Comparison of ENCODE assay signal across 17 cellular contexts in genomic region chr9:126515873-126516505, GRCh38.
DNase-seq lines count a peak whose midpoint lies in the region; ATAC-seq and TF ChIP-seq lines count a peak whose summit lies in the region.
"Had no signal": no experiment of that assay in that cellular context is flagged by ENCODE, and none has a peak within 500 bp of the region (broad histone marks: within the 10 kb centered on the region; RNA-seq: fewer than 3 reads in every experiment).

No MANE protein-coding gene starts in this region.

- peaks cover 98% of the 10 kb centered on the region for H3K79me2 ChIP-seq in Loucy (ENCODE audit: insufficient read depth, low read length)
- peaks cover 3% of the 10 kb centered on the region for H3K79me2 ChIP-seq in trophoblast cell (ENCODE audit: control insufficient read depth, insufficient read depth, low read length, poor library complexity)

- H3K9me3 Mint-ChIP-seq in activated CD8-positive, alpha-beta T cell treated with anti-CD3 and anti-CD28 coated beads, Interleukin-2, amount 10 ng/mL, durations not matched to agents 7 days and 5 days (ENCODE audit: insufficient read depth) = no peaks in the 10 kb centered on the region
- no peaks in the 10 kb centered on the region for H3K9me3 Mint-ChIP-seq in activated CD8-positive, alpha-beta T cell treated with anti-CD3 and anti-CD28 coated beads for 36 hours
- H3K9me3 Mint-ChIP-seq: nephron had no signal

- peaks cover 60% of the 10 kb centered on the region for H3K27me3 Mint-ChIP-seq in activated CD8-positive, alpha-beta T cell treated with anti-CD3 and anti-CD28 coated beads, Interleukin-2, amount 10 ng/mL, durations not matched to agents 7 days and 5 days (ENCODE audit: low read depth)
- peaks cover 57% of the 10 kb centered on the region for H3K27me3 Mint-ChIP-seq in activated CD8-positive, alpha-beta T cell treated with anti-CD3 and anti-CD28 coated beads for 36 hours

- H2AFZ ChIP-seq in Loucy (ENCODE audit: low read length) = no peak overlapping the region
- no peak overlapping the region for H2AFZ ChIP-seq in trophoblast cell (ENCODE audit: insufficient read depth, low read length, poor library complexity)

- H4K20me1 ChIP-seq in Loucy (ENCODE audit: insufficient read depth, low read length, poor library complexity, severe bottlenecking) = peaks cover 19% of the 10 kb centered on the region

- H3K4me1 ChIP-seq in Loucy (ENCODE audit: insufficient read depth, low read length, poor library complexity, severe bottlenecking) = peaks cover 33% of the 10 kb centered on the region
- H3K4me1 ChIP-seq in esophagus muscularis mucosa = peaks cover 24 to 52% (median 40%) of the 10 kb centered on the region in 4 donors
- peaks cover 24 to 30% of the 10 kb centered on the region in 2 experiments for H3K4me1 ChIP-seq in trophoblast cell (ENCODE audit: control insufficient read depth in 1 of 2, insufficient read depth in 2 of 2, low read length in 2 of 2)

- no peaks in the 10 kb centered on the region for H3K27me3 ChIP-seq in Loucy (ENCODE audit: insufficient read depth, low read length, poor library complexity, severe bottlenecking)
- peaks cover 3 to 85% (median 48%) of the 10 kb centered on the region in 4 donors for H3K27me3 ChIP-seq in esophagus muscularis mucosa
- H3K27me3 ChIP-seq in trophoblast cell (ENCODE audit: insufficient read depth, low read length) = no peaks in the 10 kb centered on the region

- peak overlapping the region; percentile 19 for H2AK5ac ChIP-seq in trophoblast cell (ENCODE audit: low read length)

- H3K18ac ChIP-seq in trophoblast cell (ENCODE audit: low read length) = peak overlapping the region; percentile 38

- H3K9me3 ChIP-seq in Loucy (ENCODE audit: insufficient read depth, low read depth, low read length) = no peaks in the 10 kb centered on the region
- H3K9me3 ChIP-seq in esophagus muscularis mucosa = no peaks in the 10 kb centered on the region
- H3K9me3 ChIP-seq in trophoblast cell (ENCODE audit: insufficient read depth, low read depth, low read length) = no peaks in the 10 kb centered on the region
- H3K9me3 ChIP-seq: gastrocnemius medialis, lower lobe of right lung, Peyer's patch had no signal

- H3K4me1 Mint-ChIP-seq in activated CD8-positive, alpha-beta T cell treated with anti-CD3 and anti-CD28 coated beads, Interleukin-2, amount 10 ng/mL, durations not matched to agents 7 days and 5 days (ENCODE audit: low read depth) = peaks cover 31% of the 10 kb centered on the region
- peaks cover 33% of the 10 kb centered on the region for H3K4me1 Mint-ChIP-seq in activated CD8-positive, alpha-beta T cell treated with anti-CD3 and anti-CD28 coated beads for 36 hours (ENCODE audit: low read depth)

- no peak overlapping the region for H4K12ac ChIP-seq in trophoblast cell (ENCODE audit: low read depth, low read length)

- TF ChIP-seq POLR2A in esophagus muscularis mucosa (IDR thresholded peaks at IDR 0.05; ENCODE audit: low read depth) = no peak

- peak overlapping the region; percentile 81 for H2BK12ac ChIP-seq in trophoblast cell (ENCODE audit: low read length)

- intact Hi-C loops in activated CD8-positive, alpha-beta T cell treated with anti-CD3 and anti-CD28 coated beads for 36 hours (cut with micrococcal nuclease) = loop anchor here (5.0 kb wide), 1 partner anchor 41 kb away; no protein-coding TSS in a partner anchor
- intact Hi-C loops in esophagus muscularis mucosa (cut with DNase I) = loop anchor here (5.0 kb wide), 1 partner anchor 41 kb away; no protein-coding TSS in a partner anchor

- peaks cover 4% of the 10 kb centered on the region; the same call in 1 of the 2 replicates for H3F3A ChIP-seq in Loucy (ENCODE audit: low read depth)

- 82% methylated on average over 4 of the region's 14 CpGs for WGBS in esophagus muscularis mucosa
- no CpG with 5 or more reads among the region's 14 CpGs for WGBS in trophoblast cell (ENCODE audit: extremely low coverage, insufficient coverage, insufficient read length)

- H3K27ac ChIP-seq in esophagus muscularis mucosa (replicated peaks in 1 of 4) (peak overlapping the region; percentile 59 to 77 (median 73)), trophoblast cell (ENCODE audit: low read depth, low read length) (peak overlapping the region; percentile 47)
- H3K27ac ChIP-seq: C4-2B, gastrocnemius medialis had no signal

- H3K27ac Mint-ChIP-seq in activated CD8-positive, alpha-beta T cell treated with anti-CD3 and anti-CD28 coated beads, Interleukin-2, amount 10 ng/mL, durations not matched to agents 7 days and 5 days = no peak overlapping the region
- no peak overlapping the region for H3K27ac Mint-ChIP-seq in activated CD8-positive, alpha-beta T cell treated with anti-CD3 and anti-CD28 coated beads for 36 hours

- peak overlapping the region; percentile 74 for H3K4me3 Mint-ChIP-seq in activated CD8-positive, alpha-beta T cell treated with anti-CD3 and anti-CD28 coated beads, Interleukin-2, amount 10 ng/mL, durations not matched to agents 7 days and 5 days
- H3K4me3 Mint-ChIP-seq in activated CD8-positive, alpha-beta T cell treated with anti-CD3 and anti-CD28 coated beads for 36 hours = no peak overlapping the region

- H3K9ac ChIP-seq in Loucy (ENCODE audit: low read depth, low read length, poor library complexity, severe bottlenecking) (peak overlapping the region; percentile 66), trophoblast cell (ENCODE audit: low read length) (no peak overlapping the region)

- no peaks in the 10 kb centered on the region for H3K9me2 ChIP-seq in Loucy (replicated peaks; ENCODE audit: low read depth, low read length)

- no peaks in the 10 kb centered on the region for H3K36me3 Mint-ChIP-seq in activated CD8-positive, alpha-beta T cell treated with anti-CD3 and anti-CD28 coated beads, Interleukin-2, amount 10 ng/mL, durations not matched to agents 7 days and 5 days (ENCODE audit: low read depth)
- H3K36me3 Mint-ChIP-seq in activated CD8-positive, alpha-beta T cell treated with anti-CD3 and anti-CD28 coated beads for 36 hours (ENCODE audit: low read depth) = no peaks in the 10 kb centered on the region

- CTCF ChIA-PET in activated CD8-positive, alpha-beta T cell treated with anti-CD3 and anti-CD28 coated beads, Interleukin-2, amount 10 ng/mL, durations not matched to agents 7 days and 5 days (lab: Charles Lee) = interaction anchor here (0.9 to 12.2 kb wide), 3 partner anchors 16 to 42 kb away, joined by 3 to 97 read pairs (median 42); no protein-coding TSS in a partner anchor
- CTCF ChIA-PET in activated CD8-positive, alpha-beta T cell treated with anti-CD3 and anti-CD28 coated beads for 36 hours (lab: Charles Lee) = interaction anchor here (0.7 to 12.6 kb wide), 6 partner anchors 9 to 41 kb away, joined by 3 to 99 read pairs (median 6); no protein-coding TSS in a partner anchor

- peaks cover 29% of the 10 kb centered on the region for H3K79me1 ChIP-seq in trophoblast cell (ENCODE audit: low read length)

- no peak overlapping the region for H3K23ac ChIP-seq in trophoblast cell (ENCODE audit: low read length)

- no peak for ATAC-seq in activated CD8-positive, alpha-beta T cell treated with anti-CD3 and anti-CD28 coated beads, Interleukin-2, amount 10 ng/mL, durations not matched to agents 7 days and 5 days
- no peak for ATAC-seq in activated CD8-positive, alpha-beta T cell treated with anti-CD3 and anti-CD28 coated beads for 36 hours
- no peak for ATAC-seq in HG03469 (IDR thresholded peaks at IDR 0.05; ENCODE audit: unreplicated experiment)

- DNase-seq in activated CD8-positive, alpha-beta T cell treated with anti-CD3 and anti-CD28 coated beads, Interleukin-2, amount 10 ng/mL, durations not matched to agents 7 days and 5 days = no peak
- DNase-seq in activated CD8-positive, alpha-beta T cell treated with anti-CD3 and anti-CD28 coated beads for 36 hours = no peak
- DNase-seq in esophagus muscularis mucosa (ENCODE audit: extremely low spot score) (no peak), trophoblast cell (no peak), NCI-H1930 (lab: John Stamatoyannopoulos, UW) (no peak), putamen (ENCODE audit: low spot score) (no peak)
- DNase-seq: activated effector memory CD4-positive, alpha-beta T cell treated with anti-CD3 and anti-CD28 coated beads, Interleukin-2, amount 50 U/mL, for 16 hours; DMS79 treated with DMSO at 0.1 percent for 48 hours; gastrocnemius medialis; lower lobe of right lung; NCI-H1436; NCI-H2171 treated with DMSO at 0.1 percent for 48 hours had no signal

- H3K4me2 ChIP-seq in Loucy (ENCODE audit: low read depth, low read length, poor library complexity, severe bottlenecking) (no peak overlapping the region), trophoblast cell (ENCODE audit: low read length) (no peak overlapping the region)

- H4K8ac ChIP-seq in trophoblast cell (ENCODE audit: low read depth, low read length) = peak overlapping the region; percentile 55

- H4K91ac ChIP-seq in trophoblast cell (ENCODE audit: low read depth, low read length) = peak overlapping the region; percentile 98

- H2BK120ac ChIP-seq in trophoblast cell (ENCODE audit: insufficient read depth, low read length, poor library complexity) = peak overlapping the region; percentile 68

- H3K14ac ChIP-seq in trophoblast cell (ENCODE audit: low read length) = peak overlapping the region; percentile 71

- peak overlapping the region; percentile 53 for H2BK5ac ChIP-seq in trophoblast cell (ENCODE audit: low read depth, low read length, poor library complexity)

- H3K36me3 ChIP-seq in Loucy (ENCODE audit: insufficient read depth, low read length) (no peaks in the 10 kb centered on the region), esophagus muscularis mucosa (no peaks in the 10 kb centered on the region), trophoblast cell (ENCODE audit: control insufficient read depth in 1 of 2, insufficient read depth in 2 of 2, low read length in 2 of 2) (no peaks in the 10 kb centered on the region)
- H3K36me3 ChIP-seq: gastrocnemius medialis, lower lobe of right lung, Peyer's patch had no signal

- TF ChIP-seq CTCF in activated CD8-positive, alpha-beta T cell treated with anti-CD3 and anti-CD28 coated beads for 36 hours (IDR thresholded peaks at IDR 0.05) = no peak
- TF ChIP-seq CTCF in Loucy (conservative IDR thresholded peaks at IDR 0.05; ENCODE audit: low read length) (no peak), esophagus muscularis mucosa (IDR thresholded peaks at IDR 0.05) (no peak)

- POLR2A ChIA-PET in activated CD8-positive, alpha-beta T cell treated with anti-CD3 and anti-CD28 coated beads, Interleukin-2, amount 10 ng/mL, durations not matched to agents 7 days and 5 days (lab: Charles Lee) = interaction anchor here (0.6 kb wide), 1 partner anchor 318 kb away, joined by 3 read pairs; no protein-coding TSS in a partner anchor
- POLR2A ChIA-PET in activated CD8-positive, alpha-beta T cell treated with anti-CD3 and anti-CD28 coated beads for 36 hours (lab: Charles Lee) = interaction anchor here (0.7 to 1.0 kb wide), 2 partner anchors 46 to 187 kb away, joined by 3 read pairs; no protein-coding TSS in a partner anchor

- H3K4me3 ChIP-seq in Loucy (ENCODE audit: low read length, poor library complexity, severe bottlenecking) (no peak overlapping the region), esophagus muscularis mucosa (no peak overlapping the region), trophoblast cell (ENCODE audit: low read depth, low read length) (no peak overlapping the region)

- peak overlapping the region; percentile 6 for H3K4ac ChIP-seq in trophoblast cell (ENCODE audit: low read depth, low read length)

- TF ChIP-seq EP300 in esophagus muscularis mucosa (IDR thresholded peaks at IDR 0.05) = no peak
